ENCODE assay signal across 25 cellular contexts in genomic region chr9:125422853-125423252, GRCh38.
"Had no signal": no experiment of that assay in that cellular context is flagged by ENCODE, and none has a peak within 500 bp of the region (broad histone marks: within the 10 kb centered on the region; RNA-seq: fewer than 3 reads in every experiment).

No MANE protein-coding gene starts in this region.

- H3K4me3 ChIP-seq: colonic mucosa, esophagus squamous epithelium, left ventricle myocardium inferior, lower lobe of right lung, right lobe of liver, smooth muscle cell, suprapubic skin, transverse colon, upper lobe of right lung, vagina had no signal

- H3K4me3 Mint-ChIP-seq: dendritic cell treated with granulocyte-macrophage colony-stimulating factor and Interleukin-4, amounts not matched to agents 40 ng/mL and 50 ng/mL, for 4 days; natural killer cell; neural crest cell; stimulated activated naive CD8-positive, alpha-beta T cell treated with anti-CD3 and anti-CD28 coated beads, Interleukin-15, amount 100 ng/mL, for 72 hours had no signal

- H3K4me1 ChIP-seq: colonic mucosa, esophagus squamous epithelium, left ventricle myocardium inferior, lower lobe of right lung, parathyroid adenoma, right lobe of liver, suprapubic skin, upper lobe of right lung had no signal

- H3K27me3 Mint-ChIP-seq: dendritic cell treated with granulocyte-macrophage colony-stimulating factor and Interleukin-4, amounts not matched to agents 40 ng/mL and 50 ng/mL, for 4 days; stimulated activated naive CD8-positive, alpha-beta T cell treated with anti-CD3 and anti-CD28 coated beads, Interleukin-15, amount 100 ng/mL, for 72 hours had no signal

- H3K27me3 ChIP-seq: colonic mucosa, esophagus squamous epithelium, right lobe of liver, suprapubic skin, transverse colon, upper lobe of right lung, vagina had no signal

- DNase-seq: colonic mucosa; effector CD8-positive, alpha-beta T cell; esophagus squamous epithelium; foreskin melanocyte; kidney; left ventricle myocardium inferior; lower lobe of right lung; natural killer cell; right lobe of liver; stimulated activated CD4-positive, alpha-beta T cell treated with anti-CD3 and anti-CD28 coated beads, Interleukin-12 subunit alpha, Interleukin-12 subunit beta, amount 100 ng/mL, for 4 hours; stimulated activated CD4-positive, alpha-beta T cell treated with anti-CD3 and anti-CD28 coated beads, Interleukin-1b, Interleukin-23, amount 100 ng/mL, for 48 hours; stimulated activated CD4-positive, alpha-beta T cell treated with anti-CD3 and anti-CD28 coated beads, Interleukin-4, amount 100 ng/mL, for 1 hour; stimulated activated CD8-positive, alpha-beta memory T cell treated with anti-CD3 and anti-CD28 coated beads, Interleukin-4, amount 100 ng/mL, for 48 hours; stimulated activated naive CD4-positive, alpha-beta T cell; stimulated activated naive CD8-positive, alpha-beta T cell treated with anti-CD3 and anti-CD28 coated beads, Interleukin-15, amount 100 ng/mL, for 72 hours; transverse colon; upper lobe of right lung had no signal

- H3K27ac Mint-ChIP-seq: dendritic cell treated with granulocyte-macrophage colony-stimulating factor and Interleukin-4, amounts not matched to agents 40 ng/mL and 50 ng/mL, for 4 days; natural killer cell; progenitor cell of endocrine pancreas; stimulated activated naive CD8-positive, alpha-beta T cell treated with anti-CD3 and anti-CD28 coated beads, Interleukin-15, amount 100 ng/mL, for 72 hours had no signal

- H3K9ac ChIP-seq: parathyroid adenoma had no signal

- H3K36me3 ChIP-seq: colonic mucosa, esophagus squamous epithelium, left ventricle myocardium inferior, lower lobe of right lung, right lobe of liver, suprapubic skin, transverse colon, upper lobe of right lung, vagina had no signal

- H2AFZ ChIP-seq: parathyroid adenoma had no signal

- H3K4me1 Mint-ChIP-seq: natural killer cell; stimulated activated naive CD8-positive, alpha-beta T cell treated with anti-CD3 and anti-CD28 coated beads, Interleukin-15, amount 100 ng/mL, for 72 hours had no signal

- H3K79me2 ChIP-seq: parathyroid adenoma had no signal

- FAIRE-seq: endothelial cell of umbilical vein, kidney had no signal

- H3K36me3 Mint-ChIP-seq: natural killer cell had no signal

- H3K4me2 ChIP-seq: smooth muscle cell had no signal

- ATAC-seq: lower lobe of right lung; natural killer cell; stimulated activated naive CD8-positive, alpha-beta T cell treated with anti-CD3 and anti-CD28 coated beads, Interleukin-15, amount 100 ng/mL, for 72 hours; upper lobe of right lung had no signal

- H3K27ac ChIP-seq: colonic mucosa, esophagus squamous epithelium, left ventricle myocardium inferior, lower lobe of right lung, parathyroid adenoma, right lobe of liver, suprapubic skin, transverse colon, upper lobe of right lung, vagina had no signal

- H3K9me3 ChIP-seq: colonic mucosa, esophagus squamous epithelium, left ventricle myocardium inferior, lower lobe of right lung, right lobe of liver, suprapubic skin, transverse colon, upper lobe of right lung, vagina had no signal

- H3K9me3 Mint-ChIP-seq: dendritic cell treated with granulocyte-macrophage colony-stimulating factor and Interleukin-4, amounts not matched to agents 40 ng/mL and 50 ng/mL, for 4 days; natural killer cell; neural crest cell; stimulated activated naive CD8-positive, alpha-beta T cell treated with anti-CD3 and anti-CD28 coated beads, Interleukin-15, amount 100 ng/mL, for 72 hours had no signal
